In the genomic region with DNA sequence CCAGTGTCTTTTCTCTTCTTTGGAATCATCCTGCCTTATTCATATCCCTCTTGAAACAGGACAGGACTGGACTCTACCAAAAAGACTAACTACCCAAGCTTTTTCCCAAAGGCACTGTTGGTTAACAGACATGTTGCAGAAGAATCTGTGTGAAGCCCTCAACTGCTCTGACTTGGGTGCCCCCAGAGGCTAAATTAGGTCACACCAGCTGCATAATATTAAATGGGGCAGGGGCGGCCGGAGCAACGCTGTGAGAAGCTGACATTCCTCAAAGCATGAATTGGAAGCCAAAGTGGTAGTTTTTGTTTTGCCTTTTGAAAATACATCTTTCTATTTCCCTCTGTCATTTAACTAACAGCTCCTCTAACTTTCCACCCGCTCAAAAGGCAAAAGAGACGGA, we compare ENCODE assay signal across 9 cellular contexts.
DNase-seq lines count a peak whose midpoint lies in the region; ATAC-seq and TF ChIP-seq lines count a peak whose summit lies in the region.
"Had no signal": no experiment of that assay in that cellular context is flagged by ENCODE, and none has a peak within 500 bp of the region (broad histone marks: within the 10 kb centered on the region; RNA-seq: fewer than 3 reads in every experiment).

No MANE protein-coding gene starts in this region.

- peak; percentile 15 for TF ChIP-seq CTCF in GM12873 (IDR thresholded peaks at IDR 0.05; ENCODE audit: insufficient read depth, low read depth, low read length, missing control alignments)

- intact Hi-C loops in sciatic nerve (cut with DNase I), result loop anchor here (10.0 kb wide), 1 partner anchor 188 kb away; a partner anchor contains a TSS

- in situ Hi-C loops in SK-MEL-5 (cut with HindIII; ENCODE audit: low pct_unique_long_range_greater_than_20kb, low sequenced_read_pairs), result no loop called here

- peak; percentile 64 for DNase-seq in SK-MEL-5 (ENCODE audit: low read depth, low spot score)
- peak; percentile 6 for DNase-seq in glomerular visceral epithelial cell (ENCODE audit: extremely low spot score)
- DNase-seq in sciatic nerve (ENCODE audit: low spot score), result no peak
- no peak for DNase-seq in activated CD4-positive, alpha-beta T cell treated with anti-CD3 and anti-CD28 coated beads, Interleukin-2, amount 50 U/mL, for 4 hours
- DNase-seq in HPDE6-E6E7 (ENCODE audit: extremely low spot score), result no peak
- no peak for DNase-seq in NCI-H2107 treated with DMSO at 0.1 percent for 48 hours (lab: John Stamatoyannopoulos, UW; ENCODE audit: unreplicated experiment)
- DNase-seq in activated T-cell treated with anti-CD3 and anti-CD28 coated beads for 4 hours, result no peak
- DNase-seq: NCI-H446 had no signal

- ATAC-seq in sciatic nerve, result peak; percentile 45

Comparison
In these comparisons a context has a peak if more than half of its experiments do, and no peak if none do; other contexts are left out.
1. DNase-seq: peak in SK-MEL-5 (single experiment) and glomerular visceral epithelial cell (single experiment); none in sciatic nerve (single experiment), activated CD4-positive, alpha-beta T cell treated with anti-CD3 and anti-CD28 coated beads, Interleukin-2, amount 50 U/mL, for 4 hours (0 of 2), HPDE6-E6E7 (single experiment), NCI-H2107 treated with DMSO at 0.1 percent for 48 hours (single experiment) and activated T-cell treated with anti-CD3 and anti-CD28 coated beads for 4 hours (single experiment).